ENCODE assay signal across 17 cellular contexts in the genomic region with DNA sequence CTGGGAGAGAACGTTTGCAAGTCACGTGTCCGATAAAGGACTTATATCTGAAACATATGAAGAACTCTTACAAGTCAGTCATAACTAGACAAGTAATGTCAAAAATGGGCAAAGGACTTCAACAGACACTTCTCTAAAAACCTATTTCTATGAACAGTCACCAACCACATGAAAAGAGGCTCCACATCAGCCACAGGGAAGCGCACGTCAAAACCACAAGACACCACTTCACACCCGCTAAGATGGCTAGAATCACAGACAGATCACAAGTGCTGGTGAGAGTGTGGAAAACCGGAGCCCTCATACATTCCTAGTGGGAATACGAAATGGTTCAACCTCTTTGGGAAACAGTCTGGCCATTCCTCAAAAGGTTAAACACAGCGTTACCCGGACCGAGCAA. TPM values are rescaled to one million over a fixed set of nuclear protein-coding genes. Genes with fewer than 3 reads are reported as not detected.
DNase-seq lines count a peak whose midpoint lies in the region; ATAC-seq and TF ChIP-seq lines count a peak whose summit lies in the region.
"Had no signal": no experiment of that assay in that cellular context is flagged by ENCODE, and none has a peak within 500 bp of the region (broad histone marks: within the 10 kb centered on the region; RNA-seq: fewer than 3 reads in every experiment).

No MANE protein-coding gene starts in this region.

- peak overlapping the region in 7 of 8 donors; percentile 0 to 85 (median 35) for H3K27ac Mint-ChIP-seq in CD8-positive, alpha-beta memory T cell
- no peak overlapping the region for H3K27ac Mint-ChIP-seq in glutamatergic neuron (ENCODE audit: unreplicated experiment)

- H3K36me3 ChIP-seq in CD8-positive, alpha-beta memory T cell (ENCODE audit: insufficient read depth, low read length): peaks cover 6% of the 10 kb centered on the region

- peaks cover 0 to 2% of the 10 kb centered on the region in 2 donors for H3K27me3 Mint-ChIP-seq in CD8-positive, alpha-beta memory T cell
- no peaks in the 10 kb centered on the region for H3K27me3 Mint-ChIP-seq in glutamatergic neuron (ENCODE audit: unreplicated experiment)

- no peak overlapping the region for H3K27ac ChIP-seq in CD8-positive, alpha-beta memory T cell (ENCODE audit: low read depth, low read length)
- H3K27ac ChIP-seq: SJCRH30, WERI-Rb-1 had no signal

- peaks cover 22 to 27% (median 25%) of the 10 kb centered on the region in 3 donors for H3K4me1 Mint-ChIP-seq in CD8-positive, alpha-beta memory T cell
- no peaks in the 10 kb centered on the region for H3K4me1 Mint-ChIP-seq in glutamatergic neuron (ENCODE audit: low read depth, unreplicated experiment)

- peak overlapping the region in 5 of 7 donors; percentile 2 to 49 (median 41) for H3K4me3 Mint-ChIP-seq in CD8-positive, alpha-beta memory T cell
- peak overlapping the region; percentile 34 for H3K4me3 Mint-ChIP-seq in glutamatergic neuron (ENCODE audit: unreplicated experiment)

- TF ChIP-seq CTCF in glutamatergic neuron (IDR thresholded peaks at IDR 0.05; ENCODE audit: partially characterized antibody, unreplicated experiment): no peak

- POLR2A ChIA-PET in CD8-positive, alpha-beta memory T cell (lab: Charles Lee): interaction anchor here (1.2 kb wide), 1 partner anchor 22 kb away, joined by 7 read pairs; no protein-coding TSS in a partner anchor

- CTCF ChIA-PET in CD8-positive, alpha-beta memory T cell (lab: Charles Lee): no interaction called here

- H3K4me3 ChIP-seq in CD8-positive, alpha-beta memory T cell (ENCODE audit: low read length): no peak overlapping the region
- H3K4me3 ChIP-seq: SJCRH30 had no signal

- peak; percentile 25 to 70 (median 46) for DNase-seq in CD8-positive, alpha-beta memory T cell
- DNase-seq in NOMO-1 treated with DMSO at 0.1 percent for 48 hours (lab: John Stamatoyannopoulos, UW; ENCODE audit: unreplicated experiment) (peak; percentile 84), glutamatergic neuron (no peak), SKM-1 treated with dmso at 0.1 percent for 144 hours (lab: John Stamatoyannopoulos, UW; ENCODE audit: unreplicated experiment) (no peak), DMS 273 (lab: John Stamatoyannopoulos, UW; ENCODE audit: unreplicated experiment) (no peak)
- DNase-seq in activated T-cell treated with anti-CD3 and anti-CD28 coated beads, Interleukin-2, amount 50 U/mL, for 1 hour: peak; percentile 37
- DNase-seq: BE2C; EL; HCEC 1CT; kidney glomerular epithelial cell; midbrain; NCI-H1092; NK-92 treated with Interleukin-12 subunit alpha and Interleukin-12 subunit beta, amount 100 ng/mL, for 24 hours; SJCRH30; WERI-Rb-1 had no signal

- no peaks in the 10 kb centered on the region for H3K9me3 Mint-ChIP-seq in CD8-positive, alpha-beta memory T cell
- peaks cover 1% of the 10 kb centered on the region for H3K9me3 Mint-ChIP-seq in glutamatergic neuron (ENCODE audit: unreplicated experiment)

- ATAC-seq in HG02678 (IDR thresholded peaks at IDR 0.05; ENCODE audit: unreplicated experiment) (no peak), GM21825 (IDR thresholded peaks at IDR 0.05; ENCODE audit: unreplicated experiment) (no peak)

- H3K9me3 ChIP-seq in CD8-positive, alpha-beta memory T cell (ENCODE audit: low read length): no peaks in the 10 kb centered on the region
- H3K9me3 ChIP-seq: BE2C, SJCRH30 had no signal

- H3K4me1 ChIP-seq in CD8-positive, alpha-beta memory T cell (ENCODE audit: insufficient read depth, low read length): peaks cover 21% of the 10 kb centered on the region
- H3K4me1 ChIP-seq: BE2C, SJCRH30 had no signal

- H3K36me3 Mint-ChIP-seq in CD8-positive, alpha-beta memory T cell: peaks cover 8 to 69% (median 20%) of the 10 kb centered on the region in 3 donors
- no peaks in the 10 kb centered on the region for H3K36me3 Mint-ChIP-seq in glutamatergic neuron (ENCODE audit: unreplicated experiment)

- H3K27me3 ChIP-seq in CD8-positive, alpha-beta memory T cell (ENCODE audit: insufficient read depth, low read length, poor library complexity, severe bottlenecking): no peaks in the 10 kb centered on the region
- H3K27me3 ChIP-seq: BE2C, SJCRH30 had no signal

RNA-seq across cellular contexts. Expression of gene CARD9, which starts 11.5 kb away (rescaled TPM):
- 1 to 10 TPM; 1.4 to 1.5 TPM for total RNA-seq in CD8-positive, alpha-beta memory T cell
- not detected for polyA plus RNA-seq in CD8-positive, alpha-beta memory T cell
- total RNA-seq in glutamatergic neuron (ENCODE audit: unreplicated experiment): 4.1 TPM

RNA-seq across cellular contexts. Expression of gene SNAPC4, which starts 15.0 kb away (rescaled TPM):
- 10 to 100 TPM; 22.1 to 23.6 TPM for total RNA-seq in CD8-positive, alpha-beta memory T cell
- polyA plus RNA-seq in CD8-positive, alpha-beta memory T cell: 2.6 TPM
- total RNA-seq in glutamatergic neuron (ENCODE audit: unreplicated experiment): 22.9 TPM

RNA-seq across cellular contexts. Expression of gene DNLZ, which starts 21.5 kb away (rescaled TPM):
- 10 to 100 TPM; 40.6 to 43.0 TPM for total RNA-seq in CD8-positive, alpha-beta memory T cell
- 65.6 TPM for polyA plus RNA-seq in CD8-positive, alpha-beta memory T cell
- total RNA-seq in glutamatergic neuron (ENCODE audit: unreplicated experiment): 16.5 TPM

RNA-seq across cellular contexts. Expression of gene ENTR1, which starts 25.4 kb away (rescaled TPM):
- 10 to 100 TPM; 52.2 to 55.5 TPM for total RNA-seq in CD8-positive, alpha-beta memory T cell
- polyA plus RNA-seq in CD8-positive, alpha-beta memory T cell: 13.1 TPM
- 61.2 TPM for total RNA-seq in glutamatergic neuron (ENCODE audit: unreplicated experiment)

RNA-seq across cellular contexts. Expression of gene PMPCA, which starts 25.4 kb away (rescaled TPM):
- 100 to 1,000 TPM in 1 of 2 experiments, 10 to 100 TPM in 1; 96.4 to 101 TPM for total RNA-seq in CD8-positive, alpha-beta memory T cell
- 39.2 TPM for polyA plus RNA-seq in CD8-positive, alpha-beta memory T cell
- 69.0 TPM for total RNA-seq in glutamatergic neuron (ENCODE audit: unreplicated experiment)

Comparison
In these comparisons a context has a peak if more than half of its experiments do, and no peak if none do; other contexts are left out.
1. DNase-seq: peak in CD8-positive, alpha-beta memory T cell (5 of 5), NOMO-1 treated with DMSO at 0.1 percent for 48 hours (single experiment) and activated T-cell treated with anti-CD3 and anti-CD28 coated beads, Interleukin-2, amount 50 U/mL, for 1 hour (single experiment); none in glutamatergic neuron (single experiment), SKM-1 treated with dmso at 0.1 percent for 144 hours (single experiment) and DMS 273 (single experiment).